9 cellular contexts compared by ENCODE assay signal in genomic region chr10:17022898-17023297, GRCh38.
DNase-seq lines count a peak whose midpoint lies in the region; ATAC-seq, FAIRE-seq and TF ChIP-seq lines count a peak whose summit lies in the region.
"Had no signal": no experiment of that assay in that cellular context is flagged by ENCODE, and none has a peak within 500 bp of the region (broad histone marks: within the 10 kb centered on the region; RNA-seq: fewer than 3 reads in every experiment).

No MANE protein-coding gene starts in this region.

- H3K4me1 ChIP-seq in astrocyte (ENCODE audit: insufficient read depth, low read length) (peaks cover 43% of the 10 kb centered on the region), vagina (peaks cover 20% of the 10 kb centered on the region), Karpas-422 (ENCODE audit: low read length) (no peaks in the 10 kb centered on the region)

- no peak for TF ChIP-seq POLR2A in vagina (IDR thresholded peaks at IDR 0.05)

- H3K4me3 Mint-ChIP-seq in activated naive CD4-positive, alpha-beta T cell treated with anti-CD3 and anti-CD28 coated beads, Interleukin-2, amount 50 U/mL, for 24 hours = peak overlapping the region; percentile 34
- H3K4me3 Mint-ChIP-seq in astrocyte (ENCODE audit: unreplicated experiment) (peak overlapping the region; percentile 17), memory B cell (no peak overlapping the region)

- no peak for TF ChIP-seq CTCF in astrocyte (IDR thresholded peaks at IDR 0.05; ENCODE audit: insufficient read depth, low read depth, low read length)
- TF ChIP-seq CTCF in vagina (IDR thresholded peaks at IDR 0.05) = no peak

- no peaks in the 10 kb centered on the region for H3K79me2 ChIP-seq in astrocyte (ENCODE audit: insufficient read depth, low read length)
- H3K79me2 ChIP-seq in Karpas-422 (ENCODE audit: low read length) = no peaks in the 10 kb centered on the region

- peaks cover 8% of the 10 kb centered on the region for H3K36me3 Mint-ChIP-seq in activated naive CD4-positive, alpha-beta T cell treated with anti-CD3 and anti-CD28 coated beads, Interleukin-2, amount 50 U/mL, for 24 hours
- no peaks in the 10 kb centered on the region for H3K36me3 Mint-ChIP-seq in astrocyte (ENCODE audit: low read depth, unreplicated experiment)
- peaks cover 7% of the 10 kb centered on the region for H3K36me3 Mint-ChIP-seq in memory B cell

- H3K27ac Mint-ChIP-seq in activated naive CD4-positive, alpha-beta T cell treated with anti-CD3 and anti-CD28 coated beads, Interleukin-2, amount 50 U/mL, for 24 hours = peak overlapping the region; percentile 79
- peak overlapping the region; percentile 90 for H3K27ac Mint-ChIP-seq in astrocyte (ENCODE audit: unreplicated experiment)
- peak overlapping the region; percentile 35 for H3K27ac Mint-ChIP-seq in memory B cell

- H3K4me2 ChIP-seq in astrocyte (ENCODE audit: low read length) (peak overlapping the region; percentile 43), Karpas-422 (ENCODE audit: low read depth, low read length, poor library complexity, severe bottlenecking) (no peak overlapping the region)

- ATAC-seq in memory B cell (ENCODE audit: low read depth) = no peak

- no peaks in the 10 kb centered on the region for H4K20me1 ChIP-seq in astrocyte (ENCODE audit: insufficient read depth, low read length)
- no peaks in the 10 kb centered on the region for H4K20me1 ChIP-seq in Karpas-422 (ENCODE audit: insufficient read depth, low read depth, low read length)

- H3K4me1 Mint-ChIP-seq in activated naive CD4-positive, alpha-beta T cell treated with anti-CD3 and anti-CD28 coated beads, Interleukin-2, amount 50 U/mL, for 24 hours = peaks cover 61% of the 10 kb centered on the region
- H3K4me1 Mint-ChIP-seq in astrocyte (ENCODE audit: low read depth, unreplicated experiment) (peaks cover 51% of the 10 kb centered on the region), memory B cell (peaks cover 12% of the 10 kb centered on the region)

- H3K27me3 ChIP-seq in astrocyte (ENCODE audit: insufficient read depth, low read length) (no peaks in the 10 kb centered on the region), vagina (no peaks in the 10 kb centered on the region), Karpas-422 (ENCODE audit: low read length) (no peaks in the 10 kb centered on the region)

- no peaks in the 10 kb centered on the region for H3K9me2 ChIP-seq in Karpas-422 (replicated peaks; ENCODE audit: insufficient read depth, low read length)

- H3K27ac ChIP-seq in astrocyte (ENCODE audit: low read depth, low read length) (peak overlapping the region; percentile 98), vagina (peak overlapping the region; percentile 7), Karpas-422 (ENCODE audit: low read length) (no peak overlapping the region)

- no peak for FAIRE-seq in astrocyte (lab: Jason Lieb, UNC)

- no peak for DNase-seq in activated naive CD4-positive, alpha-beta T cell treated with anti-CD3 and anti-CD28 coated beads, Interleukin-2, amount 50 U/mL, for 16 hours
- DNase-seq in astrocyte (ENCODE audit: low read depth) (no peak), memory B cell (ENCODE audit: low spot score in 2 of 2) (no peak), vagina (ENCODE audit: extremely low spot score in 2 of 2) (no peak), midbrain (lab: John Stamatoyannopoulos, UW) (no peak), H4 (ENCODE audit: low spot score) (no peak), Karpas-422 (no peak)
- DNase-seq: C1 segment of cervical spinal cord had no signal

- intact Hi-C loops in vagina (cut with DNase I) = no loop called here

- no peaks in the 10 kb centered on the region for H3K9me3 Mint-ChIP-seq in activated naive CD4-positive, alpha-beta T cell treated with anti-CD3 and anti-CD28 coated beads, Interleukin-2, amount 50 U/mL, for 24 hours
- H3K9me3 Mint-ChIP-seq in astrocyte (ENCODE audit: unreplicated experiment) (no peaks in the 10 kb centered on the region), memory B cell (peaks cover 4% of the 10 kb centered on the region)

- H3K36me3 ChIP-seq in astrocyte (ENCODE audit: insufficient read depth, low read length) = no peaks in the 10 kb centered on the region
- no peaks in the 10 kb centered on the region for H3K36me3 ChIP-seq in vagina
- no peaks in the 10 kb centered on the region for H3K36me3 ChIP-seq in Karpas-422 (ENCODE audit: insufficient read depth, low read length)

- H3K27me3 Mint-ChIP-seq in activated naive CD4-positive, alpha-beta T cell treated with anti-CD3 and anti-CD28 coated beads, Interleukin-2, amount 50 U/mL, for 24 hours = no peaks in the 10 kb centered on the region
- H3K27me3 Mint-ChIP-seq in astrocyte (ENCODE audit: low read depth, unreplicated experiment) = no peaks in the 10 kb centered on the region
- peaks cover 5% of the 10 kb centered on the region for H3K27me3 Mint-ChIP-seq in memory B cell

- peak overlapping the region; percentile 82 for H3K9ac ChIP-seq in astrocyte (ENCODE audit: low read length)
- no peak overlapping the region for H3K9ac ChIP-seq in Karpas-422 (ENCODE audit: low read length)

- H3K9me3 ChIP-seq in astrocyte (ENCODE audit: insufficient read depth, low read depth, low read length) (no peaks in the 10 kb centered on the region), vagina (no peaks in the 10 kb centered on the region), Karpas-422 (ENCODE audit: low read length) (no peaks in the 10 kb centered on the region)

- H3K4me3 ChIP-seq in astrocyte (ENCODE audit: insufficient read depth, low read depth, low read length) = no peak overlapping the region
- no peak overlapping the region for H3K4me3 ChIP-seq in vagina
- H3K4me3 ChIP-seq in Karpas-422 (ENCODE audit: low read length) = no peak overlapping the region

- H2AFZ ChIP-seq in astrocyte (ENCODE audit: low read depth, low read length) = no peak overlapping the region
- H2AFZ ChIP-seq in Karpas-422 (ENCODE audit: low read length) = no peak overlapping the region

Comparison
In these comparisons a context has a peak if more than half of its experiments do, and no peak if none do; other contexts are left out.
1. H3K27ac Mint-ChIP-seq: peak in every context shown above with its lines; median percentile 90 in astrocyte; 79 in activated naive CD4-positive, alpha-beta T cell treated with anti-CD3 and anti-CD28 coated beads, Interleukin-2, amount 50 U/mL, for 24 hours; 35 in memory B cell.